ENCODE assay signal across 8 cellular contexts in genomic region chr14:102545461-102546265, GRCh38. TPM values are rescaled to one million over a fixed set of nuclear protein-coding genes. Genes with fewer than 3 reads are reported as not detected.
DNase-seq lines count a peak whose midpoint lies in the region; ATAC-seq and TF ChIP-seq lines count a peak whose summit lies in the region.

No MANE protein-coding gene starts in this region.

- H3K4me3 ChIP-seq in fibroblast of pulmonary artery (replicated peaks; ENCODE audit: low read depth, low read length) = no peak overlapping the region
- no peak overlapping the region for H3K4me3 ChIP-seq in retinal pigment epithelial cell (ENCODE audit: low read length)

- POLR2A ChIA-PET in activated CD4-positive, alpha-beta T cell treated with anti-CD3 and anti-CD28 coated beads, Interleukin-2, amount 10 ng/mL, durations not matched to agents 7 days and 5 days (lab: Charles Lee) = no interaction called here
- POLR2A ChIA-PET in T-cell (lab: Charles Lee) = no interaction called here

- CTCF ChIA-PET in activated CD4-positive, alpha-beta T cell treated with anti-CD3 and anti-CD28 coated beads, Interleukin-2, amount 10 ng/mL, durations not matched to agents 7 days and 5 days (lab: Charles Lee) = interaction anchor here (0.6 to 1.0 kb wide), 2 partner anchors 24 to 899 kb away, joined by 3 to 4 read pairs; no protein-coding TSS in a partner anchor
- CTCF ChIA-PET in T-cell (lab: Charles Lee) = no interaction called here

- no peak for TF ChIP-seq CTCF in fibroblast of pulmonary artery (IDR thresholded peaks at IDR 0.05; ENCODE audit: low read length, missing control alignments)
- peak; percentile 15 for TF ChIP-seq CTCF in retinal pigment epithelial cell (conservative IDR thresholded peaks at IDR 0.05; ENCODE audit: low read depth, low read length)

- peaks cover 44% of the 10 kb centered on the region for H3K27me3 Mint-ChIP-seq in activated CD4-positive, alpha-beta T cell treated with anti-CD3 and anti-CD28 coated beads, Interleukin-2, amount 10 ng/mL, durations not matched to agents 7 days and 5 days
- H3K27me3 Mint-ChIP-seq in T-cell = peaks cover 34 to 43% of the 10 kb centered on the region in 2 donors

- ATAC-seq in T-cell (replicated peaks in 1 of 4) = no peak
- no peak for ATAC-seq in HG02763 (IDR thresholded peaks at IDR 0.05; ENCODE audit: unreplicated experiment)

- H3K36me3 Mint-ChIP-seq in activated CD4-positive, alpha-beta T cell treated with anti-CD3 and anti-CD28 coated beads, Interleukin-2, amount 10 ng/mL, durations not matched to agents 7 days and 5 days (ENCODE audit: low read depth) = no peaks in the 10 kb centered on the region
- H3K36me3 Mint-ChIP-seq in T-cell = no peaks in the 10 kb centered on the region

- H3K4me1 Mint-ChIP-seq in activated CD4-positive, alpha-beta T cell treated with anti-CD3 and anti-CD28 coated beads, Interleukin-2, amount 10 ng/mL, durations not matched to agents 7 days and 5 days = peaks cover 6% of the 10 kb centered on the region
- H3K4me1 Mint-ChIP-seq in T-cell = peaks cover 5 to 6% (median 5%) of the 10 kb centered on the region in 3 donors

- no peak for DNase-seq in activated CD4-positive, alpha-beta T cell treated with anti-CD3 and anti-CD28 coated beads, Interleukin-2, amount 10 ng/mL, durations not matched to agents 7 days and 5 days
- DNase-seq in activated CD4-positive, alpha-beta T cell treated with anti-CD3 and anti-CD28 coated beads for 1 hour = no peak
- DNase-seq in T-cell (no peak), fibroblast of pulmonary artery (ENCODE audit: low read depth) (peak; percentile 58), retinal pigment epithelial cell (ENCODE audit: low read depth) (no peak), kidney glomerular epithelial cell (lab: John Stamatoyannopoulos, UW) (no peak)
- DNase-seq in activated naive CD4-positive, alpha-beta T cell (lab: John Stamatoyannopoulos, UW) = no peak

- no peak overlapping the region for H3K27ac Mint-ChIP-seq in activated CD4-positive, alpha-beta T cell treated with anti-CD3 and anti-CD28 coated beads, Interleukin-2, amount 10 ng/mL, durations not matched to agents 7 days and 5 days
- H3K27ac Mint-ChIP-seq in T-cell = peak overlapping the region in 1 of 2 donors; percentile 3

- H3K9me3 Mint-ChIP-seq in activated CD4-positive, alpha-beta T cell treated with anti-CD3 and anti-CD28 coated beads, Interleukin-2, amount 10 ng/mL, durations not matched to agents 7 days and 5 days = peaks cover 5% of the 10 kb centered on the region
- no peaks in the 10 kb centered on the region for H3K9me3 Mint-ChIP-seq in T-cell

- peak overlapping the region; percentile 17 for H3K4me3 Mint-ChIP-seq in activated CD4-positive, alpha-beta T cell treated with anti-CD3 and anti-CD28 coated beads, Interleukin-2, amount 10 ng/mL, durations not matched to agents 7 days and 5 days
- peak overlapping the region in 2 of 3 donors; percentile 31 to 60 for H3K4me3 Mint-ChIP-seq in T-cell

RNA-seq across cellular contexts. Expression of gene ANKRD9, which starts 36.1 kb away (rescaled TPM):
- total RNA-seq in activated CD4-positive, alpha-beta T cell treated with anti-CD3 and anti-CD28 coated beads, Interleukin-2, amount 10 ng/mL, durations not matched to agents 7 days and 5 days = 1 to 10 TPM; 4.9 to 6.2 TPM
- total RNA-seq in T-cell = 1 to 10 TPM; 1.9 to 3.2 (median 2.4) TPM

RNA-seq across cellular contexts. Expression of gene RCOR1, which starts 46.8 kb away (rescaled TPM):
- 10 to 100 TPM; 21.7 to 23.7 TPM for total RNA-seq in activated CD4-positive, alpha-beta T cell treated with anti-CD3 and anti-CD28 coated beads, Interleukin-2, amount 10 ng/mL, durations not matched to agents 7 days and 5 days
- total RNA-seq in T-cell = 10 to 100 TPM; 17.7 to 25.0 (median 18.7) TPM
